8 cellular contexts compared by ENCODE assay signal in the genomic region with DNA sequence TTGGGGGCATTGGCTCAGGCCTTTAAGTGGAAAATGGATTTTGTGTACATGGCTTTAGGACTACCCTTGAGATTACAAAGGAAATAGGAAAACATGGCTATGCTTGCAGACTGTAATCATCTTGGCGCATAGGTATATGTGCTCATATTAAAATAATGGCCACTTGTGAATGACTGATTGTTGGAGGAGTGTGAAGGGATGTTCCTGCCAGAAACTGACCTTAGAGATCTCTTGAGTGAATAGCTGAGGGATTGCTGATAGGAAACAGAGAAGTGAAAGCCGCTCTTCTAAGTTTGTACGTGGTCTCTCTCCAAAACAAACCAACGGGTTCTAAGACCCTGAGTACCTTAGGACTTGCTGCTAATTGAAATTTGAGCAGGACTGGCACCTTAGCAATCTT.
"Had no signal": no experiment of that assay in that cellular context is flagged by ENCODE, and none has a peak within 500 bp of the region (broad histone marks: within the 10 kb centered on the region; RNA-seq: fewer than 3 reads in every experiment).

No MANE protein-coding gene starts in this region.

- H3K36me3 Mint-ChIP-seq: activated naive CD4-positive, alpha-beta T cell treated with anti-CD3 and anti-CD28 coated beads, Interleukin-2, amount 50 U/mL, for 24 hours had no signal

- DNase-seq: activated T-cell treated with anti-CD3 and anti-CD28 coated beads, Interleukin-2, amount 50 U/mL, for 1 hour; body of pancreas; effector memory CD4-positive, alpha-beta T cell; left lung; stimulated activated CD4-positive, alpha-beta T cell treated with anti-CD3 and anti-CD28 coated beads, Interleukin-15, amount 100 ng/mL, for 24 hours; stimulated activated CD4-positive, alpha-beta T cell treated with anti-CD3 and anti-CD28 coated beads, Interleukin-4, amount 100 ng/mL, for 24 hours had no signal

- H3K4me3 Mint-ChIP-seq: activated naive CD4-positive, alpha-beta T cell treated with anti-CD3 and anti-CD28 coated beads, Interleukin-2, amount 50 U/mL, for 24 hours; stimulated activated naive CD8-positive, alpha-beta T cell treated with anti-CD3 and anti-CD28 coated beads, Interleukin-15, Interleukin-2, amounts not matched to agents 100 ng/mL and 50 ng/mL, for 24 hours had no signal

- H3K27me3 Mint-ChIP-seq: activated naive CD4-positive, alpha-beta T cell treated with anti-CD3 and anti-CD28 coated beads, Interleukin-2, amount 50 U/mL, for 24 hours had no signal

- H3K9me3 Mint-ChIP-seq: activated naive CD4-positive, alpha-beta T cell treated with anti-CD3 and anti-CD28 coated beads, Interleukin-2, amount 50 U/mL, for 24 hours; stimulated activated naive CD8-positive, alpha-beta T cell treated with anti-CD3 and anti-CD28 coated beads, Interleukin-15, Interleukin-2, amounts not matched to agents 100 ng/mL and 50 ng/mL, for 24 hours had no signal

- H3K27ac Mint-ChIP-seq: activated naive CD4-positive, alpha-beta T cell treated with anti-CD3 and anti-CD28 coated beads, Interleukin-2, amount 50 U/mL, for 24 hours; stimulated activated naive CD8-positive, alpha-beta T cell treated with anti-CD3 and anti-CD28 coated beads, Interleukin-15, Interleukin-2, amounts not matched to agents 100 ng/mL and 50 ng/mL, for 24 hours had no signal
